ENCODE assay signal across 12 cellular contexts in the genomic region with DNA sequence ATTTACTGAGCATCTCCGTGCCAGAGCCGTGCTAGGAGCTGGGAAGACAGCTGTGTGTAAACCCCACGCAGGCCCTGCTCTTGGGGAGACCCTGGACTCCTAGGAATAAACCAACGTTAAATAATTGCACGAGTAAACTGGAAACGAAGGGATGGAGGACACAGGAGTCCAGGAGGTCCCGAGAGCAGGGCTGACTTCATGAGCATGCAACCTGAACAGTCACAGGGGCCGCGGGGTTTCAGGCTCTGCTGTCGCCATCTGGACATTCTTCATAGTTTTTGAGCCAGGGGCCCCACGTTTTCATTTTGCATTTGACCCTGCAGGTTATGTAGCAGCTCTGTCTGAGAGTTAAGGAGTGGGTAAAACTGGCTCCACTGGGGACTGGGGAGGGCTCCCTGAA.
DNase-seq lines count a peak whose midpoint lies in the region; ATAC-seq, FAIRE-seq and TF ChIP-seq lines count a peak whose summit lies in the region.
"Had no signal": no experiment of that assay in that cellular context is flagged by ENCODE, and none has a peak within 500 bp of the region (broad histone marks: within the 10 kb centered on the region; RNA-seq: fewer than 3 reads in every experiment).

No MANE protein-coding gene starts in this region.

- BruUV-seq in PC-3 (replicated peaks; lab: Mats Ljungman, UMichigan): no TSS peak

- H4K20me1 ChIP-seq in neural cell (ENCODE audit: insufficient read depth) (no peaks in the 10 kb centered on the region), PC-3 (ENCODE audit: low read length) (no peaks in the 10 kb centered on the region)

- WGBS in esophagus squamous epithelium, 2 donors: 56 to 64% methylated on average over 4 to 11 of the region's 11 CpGs

- peak overlapping the region; percentile 56 for H3K9ac ChIP-seq in neural cell (ENCODE audit: low read length)
- H3K9ac ChIP-seq in PC-3 (ENCODE audit: low read length): no peak overlapping the region

- CTCF ChIA-PET in PC-3 (lab: Charles Lee): no interaction called here

- TF ChIP-seq RAD21 in neural cell (conservative IDR thresholded peaks at IDR 0.05): no peak

- H3F3A ChIP-seq in neural cell (ENCODE audit: insufficient read depth, low read length, poor library complexity, severe bottlenecking): no peaks in the 10 kb centered on the region
- no peaks in the 10 kb centered on the region for H3F3A ChIP-seq in PC-3 (ENCODE audit: low read length, unreplicated experiment)

- no peak for TF ChIP-seq POLR2A in Peyer's patch (IDR thresholded peaks at IDR 0.05)
- no peak for TF ChIP-seq POLR2A in esophagus squamous epithelium (IDR thresholded peaks at IDR 0.05)

- no peak for TF ChIP-seq CTCF in Peyer's patch (IDR thresholded peaks at IDR 0.05)
- no peak for TF ChIP-seq CTCF in esophagus squamous epithelium (IDR thresholded peaks at IDR 0.05)
- TF ChIP-seq CTCF in neural cell (IDR thresholded peaks at IDR 0.05; ENCODE audit: poor library complexity, severe bottlenecking): no peak
- TF ChIP-seq CTCF in PC-3 (conservative IDR thresholded peaks at IDR 0.05; ENCODE audit: low read depth, low read length): no peak

- POLR2A ChIA-PET in PC-3 (lab: Charles Lee; ENCODE audit: unreplicated experiment): no interaction called here

- peak overlapping the region; percentile 51 to 82 (median 66) for H3K27ac ChIP-seq in Peyer's patch
- H3K27ac ChIP-seq in esophagus squamous epithelium: peak overlapping the region; percentile 67 to 90 (median 82)
- peak overlapping the region; percentile 22 for H3K27ac ChIP-seq in neural cell (ENCODE audit: low read length)
- H3K27ac ChIP-seq in temporal lobe (ENCODE audit: low read depth, low read length): peak overlapping the region; percentile 69
- H3K27ac ChIP-seq in PC-3 (ENCODE audit: low read length): no peak overlapping the region
- H3K27ac ChIP-seq: C4-2B had no signal

- no peaks in the 10 kb centered on the region for H3K27me3 ChIP-seq in Peyer's patch
- no peaks in the 10 kb centered on the region for H3K27me3 ChIP-seq in esophagus squamous epithelium
- H3K27me3 ChIP-seq in neural cell (ENCODE audit: insufficient read depth, low read depth, low read length): no peaks in the 10 kb centered on the region
- H3K27me3 ChIP-seq in PC-3 (ENCODE audit: low read length): no peaks in the 10 kb centered on the region

- no peak for DNase-seq in Peyer's patch
- DNase-seq in esophagus squamous epithelium (lab: John Stamatoyannopoulos, UW): no peak
- DNase-seq in HTR-8/SVneo (ENCODE audit: insufficient read length, low spot score): no peak
- DNase-seq in pons (ENCODE audit: low spot score): no peak
- DNase-seq in PC-3: no peak
- no peak for DNase-seq in frontal cortex (ENCODE audit: low spot score in 2 of 2)
- DNase-seq: activated CD8-positive, alpha-beta T cell treated with anti-CD3 and anti-CD28 coated beads for 36 hours; activated naive CD4-positive, alpha-beta T cell treated with Interleukin-2 at 50 U/mL for 16 hours; MM.1S had no signal

- intact Hi-C loops in esophagus squamous epithelium (cut with DNase I) (no loop called here), PC-3 (cut with micrococcal nuclease) (no loop called here)

- no peak for FAIRE-seq in HTR-8/SVneo (lab: Jason Lieb, UNC)
- FAIRE-seq in frontal cortex (lab: Jason Lieb, UNC): no peak

- H3K4me2 ChIP-seq in neural cell (ENCODE audit: low read length) (no peak overlapping the region), PC-3 (ENCODE audit: low read length) (no peak overlapping the region)

- H3K4me3 ChIP-seq in Peyer's patch: peak overlapping the region in 1 of 4 donors; percentile 8
- peak overlapping the region in 2 of 4 donors; percentile 19 to 47 for H3K4me3 ChIP-seq in esophagus squamous epithelium
- peak overlapping the region; percentile 50 for H3K4me3 ChIP-seq in neural cell (ENCODE audit: low read length)
- H3K4me3 ChIP-seq in PC-3 (ENCODE audit: low read length): no peak overlapping the region

- H3K4me1 ChIP-seq in Peyer's patch: peaks cover 0 to 22% (median 0%) of the 10 kb centered on the region in 4 donors
- H3K4me1 ChIP-seq in esophagus squamous epithelium: peaks cover 5 to 35% (median 19%) of the 10 kb centered on the region in 3 donors
- H3K4me1 ChIP-seq in PC-3 (ENCODE audit: insufficient read depth, low read length): no peaks in the 10 kb centered on the region

- no peaks in the 10 kb centered on the region for H3K79me2 ChIP-seq in neural cell (replicated peaks; ENCODE audit: insufficient read depth, low read length)
- H3K79me2 ChIP-seq in PC-3 (ENCODE audit: low read length): no peaks in the 10 kb centered on the region

- no peaks in the 10 kb centered on the region for H3K9me3 ChIP-seq in Peyer's patch
- H3K9me3 ChIP-seq in esophagus squamous epithelium: no peaks in the 10 kb centered on the region
- H3K9me3 ChIP-seq in neural cell (ENCODE audit: low read length): no peaks in the 10 kb centered on the region
- H3K9me3 ChIP-seq in PC-3 (ENCODE audit: low read length): no peaks in the 10 kb centered on the region

- H3K36me3 ChIP-seq in Peyer's patch (peaks cover 0 to 13% (median 0%) of the 10 kb centered on the region in 3 donors), esophagus squamous epithelium (peaks cover 0 to 91% (median 5%) of the 10 kb centered on the region in 3 donors), neural cell (ENCODE audit: insufficient read depth, low read length) (no peaks in the 10 kb centered on the region), PC-3 (ENCODE audit: low read depth, low read length) (no peaks in the 10 kb centered on the region)

- H3K9me2 ChIP-seq in neural cell (ENCODE audit: insufficient read depth, low read length) (no peaks in the 10 kb centered on the region), PC-3 (replicated peaks; ENCODE audit: low read length) (no peaks in the 10 kb centered on the region)

- no peak for TF ChIP-seq EP300 in neural cell (conservative IDR thresholded peaks at IDR 0.05; ENCODE audit: poor library complexity, severe bottlenecking)

- no peak for ATAC-seq in PC-3
- ATAC-seq: activated CD8-positive, alpha-beta T cell treated with anti-CD3 and anti-CD28 coated beads for 36 hours had no signal

- H2AFZ ChIP-seq in neural cell (ENCODE audit: low read depth, low read length) (peak overlapping the region; percentile 40), PC-3 (ENCODE audit: low read length) (no peak overlapping the region)

TF ChIP-seq in neural cell, 6 proteins besides CTCF, POLR2A, EP300 and RAD21:
- TF ChIP-seq, protein P1, sequence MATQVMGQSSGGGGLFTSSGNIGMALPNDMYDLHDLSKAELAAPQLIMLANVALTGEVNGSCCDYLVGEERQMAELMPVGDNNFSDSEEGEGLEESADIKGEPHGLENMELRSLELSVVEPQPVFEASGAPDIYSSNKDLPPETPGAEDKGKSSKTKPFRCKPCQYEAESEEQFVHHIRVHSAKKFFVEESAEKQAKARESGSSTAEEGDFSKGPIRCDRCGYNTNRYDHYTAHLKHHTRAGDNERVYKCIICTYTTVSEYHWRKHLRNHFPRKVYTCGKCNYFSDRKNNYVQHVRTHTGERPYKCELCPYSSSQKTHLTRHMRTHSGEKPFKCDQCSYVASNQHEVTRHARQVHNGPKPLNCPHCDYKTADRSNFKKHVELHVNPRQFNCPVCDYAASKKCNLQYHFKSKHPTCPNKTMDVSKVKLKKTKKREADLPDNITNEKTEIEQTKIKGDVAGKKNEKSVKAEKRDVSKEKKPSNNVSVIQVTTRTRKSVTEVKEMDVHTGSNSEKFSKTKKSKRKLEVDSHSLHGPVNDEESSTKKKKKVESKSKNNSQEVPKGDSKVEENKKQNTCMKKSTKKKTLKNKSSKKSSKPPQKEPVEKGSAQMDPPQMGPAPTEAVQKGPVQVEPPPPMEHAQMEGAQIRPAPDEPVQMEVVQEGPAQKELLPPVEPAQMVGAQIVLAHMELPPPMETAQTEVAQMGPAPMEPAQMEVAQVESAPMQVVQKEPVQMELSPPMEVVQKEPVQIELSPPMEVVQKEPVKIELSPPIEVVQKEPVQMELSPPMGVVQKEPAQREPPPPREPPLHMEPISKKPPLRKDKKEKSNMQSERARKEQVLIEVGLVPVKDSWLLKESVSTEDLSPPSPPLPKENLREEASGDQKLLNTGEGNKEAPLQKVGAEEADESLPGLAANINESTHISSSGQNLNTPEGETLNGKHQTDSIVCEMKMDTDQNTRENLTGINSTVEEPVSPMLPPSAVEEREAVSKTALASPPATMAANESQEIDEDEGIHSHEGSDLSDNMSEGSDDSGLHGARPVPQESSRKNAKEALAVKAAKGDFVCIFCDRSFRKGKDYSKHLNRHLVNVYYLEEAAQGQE (IDR thresholded peaks at IDR 0.05; ENCODE audit: borderline replicate concordance): no peak
